In genomic region chr11:132987936-132988335, GRCh38 we compare ENCODE assay signal across 23 cellular contexts.
"Had no signal": no experiment of that assay in that cellular context is flagged by ENCODE, and none has a peak within 500 bp of the region (broad histone marks: within the 10 kb centered on the region; RNA-seq: fewer than 3 reads in every experiment).

No MANE protein-coding gene starts in this region.

- ATAC-seq: activated naive CD4-positive, alpha-beta T cell treated with anti-CD3 and anti-CD28 coated beads, Interleukin-2, amount 50 U/mL, for 72 hours; natural killer cell; stimulated activated naive CD8-positive, alpha-beta T cell treated with anti-CD3 and anti-CD28 coated beads, Interleukin-15, Interleukin-2, amounts not matched to agents 100 U/mL and 50 U/mL, for 24 hours; WTC11 had no signal

- DNase-seq: activated CD4-positive, alpha-beta memory T cell treated with anti-CD3 and anti-CD28 coated beads, Interleukin-2, amount 10 ng/mL, durations not matched to agents 7 days and 5 days; activated CD4-positive, alpha-beta T cell treated with anti-CD3 and anti-CD28 coated beads for 4 hours; activated effector memory CD4-positive, alpha-beta T cell treated with anti-CD3 and anti-CD28 coated beads, Interleukin-2, amount 50 U/mL, for 16 hours; activated T-cell treated with anti-CD3 and anti-CD28 coated beads, Interleukin-2, amount 50 U/mL, for 24 hours; brain microvascular endothelial cell; cortex of kidney; effector CD8-positive, alpha-beta T cell; esophagus squamous epithelium; foreskin fibroblast; hypothalamus; kidney; mesenchymal stem cell; natural killer cell; small intestine; stimulated activated CD4-positive, alpha-beta T cell treated with anti-CD3 and anti-CD28 coated beads, Interleukin-4, amount 100 ng/mL, for 4 hours; stimulated activated CD8-positive, alpha-beta memory T cell treated with anti-CD3 and anti-CD28 coated beads, Interleukin-4, amount 100 ng/mL, for 48 hours; stimulated activated naive CD8-positive, alpha-beta T cell treated with anti-CD3 and anti-CD28 coated beads, Interleukin-15, Interleukin-2, amounts not matched to agents 100 U/mL and 50 U/mL, for 24 hours; T-helper 2 cell; transverse colon had no signal

- H3K27ac ChIP-seq: brain microvascular endothelial cell, esophagus squamous epithelium, neutrophil, right atrium auricular region, transverse colon had no signal

- H3K36me3 ChIP-seq: brain microvascular endothelial cell, esophagus squamous epithelium, neutrophil, right atrium auricular region, transverse colon had no signal

- H3K4me1 ChIP-seq: esophagus squamous epithelium, right atrium auricular region, transverse colon had no signal

- H3K27me3 ChIP-seq: right atrium auricular region, transverse colon had no signal

- H3K4me3 ChIP-seq: esophagus squamous epithelium, right atrium auricular region, transverse colon had no signal

- H3K9me3 ChIP-seq: esophagus squamous epithelium, neutrophil, right atrium auricular region, transverse colon had no signal
